Comparison of ENCODE assay signal across 12 cellular contexts in the genomic region with DNA sequence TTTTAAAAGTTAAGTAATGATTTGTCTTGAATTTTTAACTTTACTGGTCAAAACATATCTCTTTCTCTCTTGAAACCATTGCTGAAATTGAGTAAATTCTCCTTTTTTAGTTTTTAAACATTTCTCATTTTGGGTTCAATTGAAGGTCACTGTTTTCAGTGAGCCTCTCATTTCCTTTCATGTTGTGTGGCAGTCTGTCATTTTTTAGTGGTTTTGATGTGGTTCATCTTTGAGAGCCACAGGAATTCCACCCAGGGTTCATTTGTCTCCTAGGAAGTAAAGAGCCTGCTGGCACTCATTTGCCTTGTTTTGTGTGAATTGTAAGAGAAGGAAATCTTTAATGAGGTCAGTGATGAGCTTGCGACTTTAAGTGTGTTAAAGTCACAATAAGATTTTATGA. TPM values are rescaled to one million over a fixed set of nuclear protein-coding genes. Genes with fewer than 3 reads are reported as not detected.
A peak's percentile ranks its signal among the peaks of the same experiment; 100 is the strongest.
DNase-seq lines count a peak whose midpoint lies in the region; ATAC-seq and TF ChIP-seq lines count a peak whose summit lies in the region.
"Had no signal": no experiment of that assay in that cellular context is flagged by ENCODE, and none has a peak within 500 bp of the region (broad histone marks: within the 10 kb centered on the region; RNA-seq: fewer than 3 reads in every experiment).

No MANE protein-coding gene starts in this region.

- H2BK5ac ChIP-seq in mesenchymal stem cell (ENCODE audit: low read depth, low read length, poor library complexity, severe bottlenecking): no peak overlapping the region

- no peak overlapping the region for H3K27ac ChIP-seq in mesenchymal stem cell (ENCODE audit: low read length, poor library complexity, severe bottlenecking)
- H3K27ac ChIP-seq: tibial artery had no signal

- H3K9ac ChIP-seq in mesenchymal stem cell (ENCODE audit: low read length): peak overlapping the region; percentile 42

- no peak overlapping the region for H2AK5ac ChIP-seq in mesenchymal stem cell (ENCODE audit: low read length, severe bottlenecking)

- WGBS in mesenchymal stem cell: no CpG with 5 or more reads among the region's 1 CpG

- peak; percentile 69 for ATAC-seq in SK-N-SH treated with all-trans-retinoic acid at 6 μM for 48 hours
- no peak for ATAC-seq in activated CD8-positive, alpha-beta memory T cell treated with anti-CD3 and anti-CD28 coated beads, Interleukin-2, amount 10 ng/mL, durations not matched to agents 7 days and 5 days
- ATAC-seq: left cardiac atrium, PC-3 had no signal

- peaks cover 24% of the 10 kb centered on the region for H3K4me1 Mint-ChIP-seq in activated CD8-positive, alpha-beta memory T cell treated with anti-CD3 and anti-CD28 coated beads, Interleukin-2, amount 10 ng/mL, durations not matched to agents 7 days and 5 days

- no peaks in the 10 kb centered on the region for H3K27me3 ChIP-seq in mesenchymal stem cell (ENCODE audit: control insufficient read depth in 1 of 2, insufficient read depth in 1 of 2, low read length in 2 of 2)
- H3K27me3 ChIP-seq: tibial artery had no signal

- H3K27ac Mint-ChIP-seq in activated CD8-positive, alpha-beta memory T cell treated with anti-CD3 and anti-CD28 coated beads, Interleukin-2, amount 10 ng/mL, durations not matched to agents 7 days and 5 days: no peak overlapping the region

- H2AFZ ChIP-seq in mesenchymal stem cell (ENCODE audit: low read depth, low read length): no peak overlapping the region

- no peak overlapping the region for H2BK120ac ChIP-seq in mesenchymal stem cell (ENCODE audit: low read depth, low read length)

- H4K91ac ChIP-seq in mesenchymal stem cell (ENCODE audit: low read length): no peak overlapping the region

- no peaks in the 10 kb centered on the region for H3K4me1 ChIP-seq in mesenchymal stem cell (ENCODE audit: control insufficient read depth, insufficient read depth, low read depth, low read length)
- H3K4me1 ChIP-seq: tibial artery had no signal

- no peaks in the 10 kb centered on the region for H3K79me1 ChIP-seq in mesenchymal stem cell (replicated peaks; ENCODE audit: low read length, poor library complexity, severe bottlenecking)

- no peak overlapping the region for H2BK12ac ChIP-seq in mesenchymal stem cell (ENCODE audit: low read length in 2 of 2)

- H4K8ac ChIP-seq in mesenchymal stem cell (ENCODE audit: low read length): no peak overlapping the region

- no peak overlapping the region for H3K4me2 ChIP-seq in mesenchymal stem cell (ENCODE audit: low read length, poor library complexity, severe bottlenecking)

- H2BK15ac ChIP-seq in mesenchymal stem cell (ENCODE audit: low read depth, poor library complexity, severe bottlenecking): no peak overlapping the region

- DNase-seq in GM04503 (ENCODE audit: low read depth) (peak; percentile 49), H4 (ENCODE audit: low spot score) (peak; percentile 77), mesenchymal stem cell (peak; percentile 29), germinal center (ENCODE audit: low spot score) (no peak), AML-193 (lab: John Stamatoyannopoulos, UW) (no peak)
- no peak for DNase-seq in activated CD8-positive, alpha-beta memory T cell treated with anti-CD3 and anti-CD28 coated beads, Interleukin-2, amount 10 ng/mL, durations not matched to agents 7 days and 5 days
- no peak for DNase-seq in stimulated activated CD4-positive, alpha-beta T cell treated with anti-CD3 and anti-CD28 coated beads, Interleukin-15, amount 100 ng/mL, for 24 hours
- DNase-seq: effector CD8-positive, alpha-beta T cell; left cardiac atrium; PC-3; tibial artery had no signal

- peaks cover 2% of the 10 kb centered on the region for H3K36me3 Mint-ChIP-seq in activated CD8-positive, alpha-beta memory T cell treated with anti-CD3 and anti-CD28 coated beads, Interleukin-2, amount 10 ng/mL, durations not matched to agents 7 days and 5 days

- peaks cover 5 to 99% of the 10 kb centered on the region in 2 experiments for H3K36me3 ChIP-seq in mesenchymal stem cell (ENCODE audit: control insufficient read depth in 1 of 2, insufficient read depth in 2 of 2, low read depth in 1 of 2, low read length in 2 of 2)

- H3K18ac ChIP-seq in mesenchymal stem cell (ENCODE audit: low read depth in 1 of 2, low read length in 2 of 2): no peak overlapping the region

- no peak overlapping the region for H3K4me3 Mint-ChIP-seq in activated CD8-positive, alpha-beta memory T cell treated with anti-CD3 and anti-CD28 coated beads, Interleukin-2, amount 10 ng/mL, durations not matched to agents 7 days and 5 days

- peak overlapping the region in 1 of 2 experiments; percentile 59 for H3K4me3 ChIP-seq in mesenchymal stem cell (ENCODE audit: insufficient read depth in 1 of 2, low read depth in 1 of 2, low read length in 2 of 2)
- H3K4me3 ChIP-seq: tibial artery had no signal

- peaks cover 19% of the 10 kb centered on the region for H3K27me3 Mint-ChIP-seq in activated CD8-positive, alpha-beta memory T cell treated with anti-CD3 and anti-CD28 coated beads, Interleukin-2, amount 10 ng/mL, durations not matched to agents 7 days and 5 days

- H3K9me3 ChIP-seq in mesenchymal stem cell (ENCODE audit: control insufficient read depth, low read length): no peaks in the 10 kb centered on the region
- H3K9me3 ChIP-seq: tibial artery had no signal

- no peaks in the 10 kb centered on the region for H3K9me3 Mint-ChIP-seq in activated CD8-positive, alpha-beta memory T cell treated with anti-CD3 and anti-CD28 coated beads, Interleukin-2, amount 10 ng/mL, durations not matched to agents 7 days and 5 days (ENCODE audit: low read depth)

- H3K14ac ChIP-seq in mesenchymal stem cell (ENCODE audit: low read length in 2 of 2): no peak overlapping the region

- no peak overlapping the region for H3K23ac ChIP-seq in mesenchymal stem cell (ENCODE audit: low read length in 2 of 2)

- H3K4ac ChIP-seq in mesenchymal stem cell (ENCODE audit: low read depth in 1 of 2, low read length in 2 of 2): no peak overlapping the region

- CTCF ChIA-PET in activated CD8-positive, alpha-beta memory T cell treated with anti-CD3 and anti-CD28 coated beads, Interleukin-2, amount 10 ng/mL, durations not matched to agents 7 days and 5 days (lab: Charles Lee): interaction anchor here (1.4 kb wide), 1 partner anchor 15 kb away, joined by 6 read pairs; no protein-coding TSS in a partner anchor

TF ChIP-seq in SK-N-SH treated with all-trans-retinoic acid at 6 μM for 48 hours, 23 proteins besides CTCF, POLR2A, EP300 and RAD21 (continues in another document):
- no peak for TF ChIP-seq BACH2 (CRISPR knock-in tag; IDR thresholded peaks at IDR 0.05; ENCODE audit: borderline replicate concordance)
- no peak for TF ChIP-seq TOX (CRISPR knock-in tag; IDR thresholded peaks at IDR 0.05; ENCODE audit: borderline replicate concordance)
- no peak for TF ChIP-seq ZC3H10 (CRISPR knock-in tag; IDR thresholded peaks at IDR 0.05)
- TF ChIP-seq, protein P1, sequence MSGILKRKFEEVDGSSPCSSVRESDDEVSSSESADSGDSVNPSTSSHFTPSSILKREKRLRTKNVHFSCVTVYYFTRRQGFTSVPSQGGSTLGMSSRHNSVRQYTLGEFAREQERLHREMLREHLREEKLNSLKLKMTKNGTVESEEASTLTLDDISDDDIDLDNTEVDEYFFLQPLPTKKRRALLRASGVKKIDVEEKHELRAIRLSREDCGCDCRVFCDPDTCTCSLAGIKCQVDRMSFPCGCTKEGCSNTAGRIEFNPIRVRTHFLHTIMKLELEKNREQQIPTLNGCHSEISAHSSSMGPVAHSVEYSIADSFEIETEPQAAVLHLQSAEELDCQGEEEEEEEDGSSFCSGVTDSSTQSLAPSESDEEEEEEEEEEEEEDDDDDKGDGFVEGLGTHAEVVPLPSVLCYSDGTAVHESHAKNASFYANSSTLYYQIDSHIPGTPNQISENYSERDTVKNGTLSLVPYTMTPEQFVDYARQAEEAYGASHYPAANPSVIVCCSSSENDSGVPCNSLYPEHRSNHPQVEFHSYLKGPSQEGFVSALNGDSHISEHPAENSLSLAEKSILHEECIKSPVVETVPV (CRISPR knock-in tag; IDR thresholded peaks at IDR 0.05): no peak
- TF ChIP-seq, protein P2, sequence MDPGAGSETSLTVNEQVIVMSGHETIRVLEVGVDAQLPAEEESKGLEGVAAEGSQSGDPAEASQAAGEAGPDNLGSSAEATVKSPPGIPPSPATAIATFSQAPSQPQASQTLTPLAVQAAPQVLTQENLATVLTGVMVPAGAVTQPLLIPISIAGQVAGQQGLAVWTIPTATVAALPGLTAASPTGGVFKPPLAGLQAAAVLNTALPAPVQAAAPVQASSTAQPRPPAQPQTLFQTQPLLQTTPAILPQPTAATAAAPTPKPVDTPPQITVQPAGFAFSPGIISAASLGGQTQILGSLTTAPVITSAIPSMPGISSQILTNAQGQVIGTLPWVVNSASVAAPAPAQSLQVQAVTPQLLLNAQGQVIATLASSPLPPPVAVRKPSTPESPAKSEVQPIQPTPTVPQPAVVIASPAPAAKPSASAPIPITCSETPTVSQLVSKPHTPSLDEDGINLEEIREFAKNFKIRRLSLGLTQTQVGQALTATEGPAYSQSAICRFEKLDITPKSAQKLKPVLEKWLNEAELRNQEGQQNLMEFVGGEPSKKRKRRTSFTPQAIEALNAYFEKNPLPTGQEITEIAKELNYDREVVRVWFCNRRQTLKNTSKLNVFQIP (CRISPR knock-in tag; IDR thresholded peaks at IDR 0.05; ENCODE audit: borderline replicate concordance, low read depth): no peak
- no peak for TF ChIP-seq ZNF70 (CRISPR knock-in tag; IDR thresholded peaks at IDR 0.05)
- TF ChIP-seq, protein P3, sequence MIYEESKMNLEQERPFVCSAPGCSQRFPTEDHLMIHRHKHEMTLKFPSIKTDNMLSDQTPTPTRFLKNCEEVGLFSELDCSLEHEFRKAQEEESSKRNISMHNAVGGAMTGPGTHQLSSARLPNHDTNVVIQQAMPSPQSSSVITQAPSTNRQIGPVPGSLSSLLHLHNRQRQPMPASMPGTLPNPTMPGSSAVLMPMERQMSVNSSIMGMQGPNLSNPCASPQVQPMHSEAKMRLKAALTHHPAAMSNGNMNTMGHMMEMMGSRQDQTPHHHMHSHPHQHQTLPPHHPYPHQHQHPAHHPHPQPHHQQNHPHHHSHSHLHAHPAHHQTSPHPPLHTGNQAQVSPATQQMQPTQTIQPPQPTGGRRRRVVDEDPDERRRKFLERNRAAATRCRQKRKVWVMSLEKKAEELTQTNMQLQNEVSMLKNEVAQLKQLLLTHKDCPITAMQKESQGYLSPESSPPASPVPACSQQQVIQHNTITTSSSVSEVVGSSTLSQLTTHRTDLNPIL (CRISPR knock-in tag; IDR thresholded peaks at IDR 0.05; ENCODE audit: low read depth): no peak
- TF ChIP-seq ISL1 (CRISPR knock-in tag; IDR thresholded peaks at IDR 0.05): no peak
- no peak for TF ChIP-seq RARB (CRISPR knock-in tag; IDR thresholded peaks at IDR 0.05)
- TF ChIP-seq ZNF565 (CRISPR knock-in tag; conservative IDR thresholded peaks at IDR 0.05; ENCODE audit: low read depth): no peak

RNA-seq across cellular contexts. Expression of a gene that starts 10.4 kb away (rescaled TPM):
- total RNA-seq in H4 (2014; rRNA removed; shearing (Covaris generic)): 0.06 TPM in 1 of 2 replicates, not detected in the other
- 119 TPM for polyA plus RNA-seq in mesenchymal stem cell (2013, experiment 1 of 2)
- 118 TPM for polyA plus RNA-seq in mesenchymal stem cell (2013, experiment 2 of 2)
- under 1 TPM in 1 of 2 experiments, not detected in 1; 0.16 TPM for total RNA-seq in activated CD8-positive, alpha-beta memory T cell treated with anti-CD3 and anti-CD28 coated beads, Interleukin-2, amount 10 ng/mL, durations not matched to agents 7 days and 5 days

Comparison
In these comparisons a context has a peak if more than half of its experiments do, and no peak if none do; other contexts are left out.
1. DNase-seq: peak in GM04503 (single experiment), H4 (single experiment) and mesenchymal stem cell (single experiment); none in activated CD8-positive, alpha-beta memory T cell treated with anti-CD3 and anti-CD28 coated beads, Interleukin-2, amount 10 ng/mL, durations not matched to agents 7 days and 5 days (single experiment), stimulated activated CD4-positive, alpha-beta T cell treated with anti-CD3 and anti-CD28 coated beads, Interleukin-15, amount 100 ng/mL, for 24 hours (single experiment), germinal center (single experiment) and AML-193 (0 of 2).